Comparison of ENCODE assay signal across 9 cellular contexts in the genomic region with DNA sequence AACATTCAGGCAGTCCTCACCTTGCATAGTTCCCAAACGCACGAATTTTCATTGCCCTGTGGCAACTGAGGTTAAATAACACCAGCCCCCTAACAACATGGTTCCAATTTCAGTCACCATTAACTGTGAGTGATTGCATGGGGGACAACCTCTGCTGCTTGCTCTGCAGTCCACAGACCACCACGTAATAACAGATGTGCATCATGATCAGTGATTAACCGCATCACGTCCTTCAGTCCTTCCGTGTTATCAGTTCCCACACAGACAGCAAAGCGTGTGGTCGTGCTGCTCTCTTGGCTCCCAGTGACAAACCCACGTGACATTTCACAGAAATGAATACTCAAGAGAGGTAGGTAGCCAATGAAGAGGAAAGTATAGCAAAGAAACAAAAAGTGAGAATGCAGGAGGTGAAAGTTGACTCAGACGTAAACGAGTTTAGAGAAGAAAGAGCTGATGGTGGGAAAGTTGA.
DNase-seq lines count a peak whose midpoint lies in the region; ATAC-seq, FAIRE-seq and TF ChIP-seq lines count a peak whose summit lies in the region.
"Had no signal": no experiment of that assay in that cellular context is flagged by ENCODE, and none has a peak within 500 bp of the region (broad histone marks: within the 10 kb centered on the region; RNA-seq: fewer than 3 reads in every experiment).

No MANE protein-coding gene starts in this region.

- H3K79me2 ChIP-seq in HepG2 (ENCODE audit: insufficient read depth, low read length): no peaks in the 10 kb centered on the region

- TF ChIP-seq EP300 in HepG2 (IDR thresholded peaks at IDR 0.05; ENCODE audit: low read depth in 2 of 2, low read length in 2 of 2) (no peak), HepG2 (CRISPR knock-in tag; IDR thresholded peaks at IDR 0.05; ENCODE audit: borderline replicate concordance) (no peak)

- DNase-seq in HepG2 (ENCODE audit: low spot score) (no peak), dermis blood vessel endothelial cell (no peak), HT-29 (ENCODE audit: low spot score) (no peak), DMS 273 treated with DMSO at 0.1 percent for 48 hours (lab: John Stamatoyannopoulos, UW) (no peak), cerebellum (ENCODE audit: low spot score) (no peak)

- no peak overlapping the region for H3K4me3 ChIP-seq in HepG2 (replicated peaks in 1 of 3; ENCODE audit: insufficient read depth in 1 of 3, low read depth in 2 of 3, low read length in 3 of 3)
- H3K4me3 ChIP-seq: lung had no signal

- H3K27ac ChIP-seq in HepG2 (ENCODE audit: extremely low read length, insufficient read depth, low read length): no peak overlapping the region

- POLR2A ChIA-PET in HepG2 (lab: Yijun Ruan, JAX): no interaction called here

- peaks cover 0 to 1% of the 10 kb centered on the region in 2 experiments; a peak in 1 of 5 replicates for H3K27me3 ChIP-seq in HepG2 (ENCODE audit: control insufficient read depth in 1 of 2, insufficient read depth in 2 of 2, low read length in 2 of 2)

- no peak for FAIRE-seq in HepG2 (lab: Jason Lieb, UNC)

- CTCF ChIA-PET in HepG2 (lab: Yijun Ruan, JAX; ENCODE audit: low intra/inter-chr PET ratio, low total read pairs): no interaction called here

- ATAC-seq in GM18499 (IDR thresholded peaks at IDR 0.05; ENCODE audit: insufficient read depth, unreplicated experiment) (peak; percentile 80), GM21423 (IDR thresholded peaks at IDR 0.05; ENCODE audit: unreplicated experiment) (peak; percentile 86), HG03558 (IDR thresholded peaks at IDR 0.05; ENCODE audit: extremely low read depth, unreplicated experiment) (peak; percentile 72), HepG2 (no peak)

- TF ChIP-seq RAD21 in HepG2 (CRISPR knock-in tag; IDR thresholded peaks at IDR 0.05): no peak

- no peak overlapping the region for H2AFZ ChIP-seq in HepG2 (ENCODE audit: low read length)

- intact Hi-C loops in HepG2 (cut with micrococcal nuclease; ENCODE audit: unreplicated experiment): no loop called here

- H3K36me3 ChIP-seq in HepG2 (replicated peaks in 1 of 2; ENCODE audit: control insufficient read depth in 1 of 2, insufficient read depth in 2 of 2, low read length in 2 of 2): no peaks in the 10 kb centered on the region

- peak overlapping the region; percentile 53 for H3K4me2 ChIP-seq in HepG2 (ENCODE audit: low read depth, low read length)

- in situ Hi-C loops in HepG2 (cut with HindIII; ENCODE audit: extremely low pct_ligation_motif_present, low pct_unique_long_range_greater_than_20kb): loop anchor here (25.0 kb wide), 1 partner anchor 928 kb away; no protein-coding TSS in a partner anchor

- BruUV-seq in HepG2 (replicated peaks; lab: Mats Ljungman, UMichigan): no TSS peak

- no peak overlapping the region for H3K9ac ChIP-seq in HepG2 (ENCODE audit: insufficient read depth, low read depth, low read length)

- WGBS in HepG2 (ENCODE audit: low lambda C conversion rate): 2% methylated on average over 11 of the region's 11 CpGs

- peaks cover 63% of the 10 kb centered on the region for H3K4me1 ChIP-seq in HepG2 (ENCODE audit: insufficient read depth, low read length)

- no peak for TF ChIP-seq CTCF in HepG2 (CRISPR knock-in tag; IDR thresholded peaks at IDR 0.05)

- TF ChIP-seq POLR2A in HepG2 (IDR thresholded peaks at IDR 0.05; ENCODE audit: insufficient read depth in 1 of 2, low read depth in 2 of 2, low read length in 2 of 2): no peak

- H4K20me1 ChIP-seq in HepG2 (ENCODE audit: insufficient read depth, low read length): no peaks in the 10 kb centered on the region

- H3K9me3 ChIP-seq in HepG2 (ENCODE audit: low read length): no peaks in the 10 kb centered on the region

TF ChIP-seq in HepG2, 621 proteins besides CTCF, POLR2A, EP300 and RAD21:
- no peak for TF ChIP-seq MED1 (CRISPR knock-in tag; IDR thresholded peaks at IDR 0.05)
- TF ChIP-seq, protein P1, sequence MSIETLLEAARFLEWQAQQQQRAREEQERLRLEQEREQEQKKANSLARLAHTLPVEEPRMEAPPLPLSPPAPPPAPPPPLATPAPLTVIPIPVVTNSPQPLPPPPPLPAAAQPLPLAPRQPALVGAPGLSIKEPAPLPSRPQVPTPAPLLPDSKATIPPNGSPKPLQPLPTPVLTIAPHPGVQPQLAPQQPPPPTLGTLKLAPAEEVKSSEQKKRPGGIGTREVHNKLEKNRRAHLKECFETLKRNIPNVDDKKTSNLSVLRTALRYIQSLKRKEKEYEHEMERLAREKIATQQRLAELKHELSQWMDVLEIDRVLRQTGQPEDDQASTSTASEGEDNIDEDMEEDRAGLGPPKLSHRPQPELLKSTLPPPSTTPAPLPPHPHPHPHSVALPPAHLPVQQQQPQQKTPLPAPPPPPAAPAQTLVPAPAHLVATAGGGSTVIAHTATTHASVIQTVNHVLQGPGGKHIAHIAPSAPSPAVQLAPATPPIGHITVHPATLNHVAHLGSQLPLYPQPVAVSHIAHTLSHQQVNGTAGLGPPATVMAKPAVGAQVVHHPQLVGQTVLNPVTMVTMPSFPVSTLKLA (IDR thresholded peaks at IDR 0.05): peak; percentile 55
- TF ChIP-seq, protein P2, sequence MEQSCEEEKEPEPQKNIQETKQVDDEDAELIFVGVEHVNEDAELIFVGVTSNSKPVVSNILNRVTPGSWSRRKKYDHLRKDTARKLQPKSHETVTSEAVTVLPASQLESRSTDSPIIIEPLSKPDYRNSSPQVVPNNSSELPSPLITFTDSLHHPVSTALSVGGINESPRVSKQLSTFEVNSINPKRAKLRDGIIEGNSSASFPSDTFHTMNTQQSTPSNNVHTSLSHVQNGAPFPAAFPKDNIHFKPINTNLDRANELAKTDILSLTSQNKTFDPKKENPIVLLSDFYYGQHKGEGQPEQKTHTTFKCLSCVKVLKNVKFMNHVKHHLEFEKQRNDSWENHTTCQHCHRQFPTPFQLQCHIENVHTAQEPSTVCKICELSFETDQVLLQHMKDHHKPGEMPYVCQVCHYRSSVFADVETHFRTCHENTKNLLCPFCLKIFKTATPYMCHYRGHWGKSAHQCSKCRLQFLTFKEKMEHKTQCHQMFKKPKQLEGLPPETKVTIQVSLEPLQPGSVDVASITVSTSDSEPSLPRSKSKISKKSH (CRISPR knock-in tag; IDR thresholded peaks at IDR 0.05; ENCODE audit: borderline replicate concordance): no peak
- TF ChIP-seq, protein P3, sequence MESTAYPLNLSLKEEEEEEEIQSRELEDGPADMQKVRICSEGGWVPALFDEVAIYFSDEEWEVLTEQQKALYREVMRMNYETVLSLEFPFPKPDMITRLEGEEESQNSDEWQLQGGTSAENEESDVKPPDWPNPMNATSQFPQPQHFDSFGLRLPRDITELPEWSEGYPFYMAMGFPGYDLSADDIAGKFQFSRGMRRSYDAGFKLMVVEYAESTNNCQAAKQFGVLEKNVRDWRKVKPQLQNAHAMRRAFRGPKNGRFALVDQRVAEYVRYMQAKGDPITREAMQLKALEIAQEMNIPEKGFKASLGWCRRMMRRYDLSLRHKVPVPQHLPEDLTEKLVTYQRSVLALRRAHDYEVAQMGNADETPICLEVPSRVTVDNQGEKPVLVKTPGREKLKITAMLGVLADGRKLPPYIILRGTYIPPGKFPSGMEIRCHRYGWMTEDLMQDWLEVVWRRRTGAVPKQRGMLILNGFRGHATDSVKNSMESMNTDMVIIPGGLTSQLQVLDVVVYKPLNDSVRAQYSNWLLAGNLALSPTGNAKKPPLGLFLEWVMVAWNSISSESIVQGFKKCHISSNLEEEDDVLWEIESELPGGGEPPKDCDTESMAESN (CRISPR knock-in tag; conservative IDR thresholded peaks at IDR 0.05): no peak
- peak; percentile 27; the same call in 1 of the 2 replicates for TF ChIP-seq RAD51 (IDR thresholded peaks at IDR 0.05; ENCODE audit: borderline replicate concordance)
- TF ChIP-seq, protein P4, sequence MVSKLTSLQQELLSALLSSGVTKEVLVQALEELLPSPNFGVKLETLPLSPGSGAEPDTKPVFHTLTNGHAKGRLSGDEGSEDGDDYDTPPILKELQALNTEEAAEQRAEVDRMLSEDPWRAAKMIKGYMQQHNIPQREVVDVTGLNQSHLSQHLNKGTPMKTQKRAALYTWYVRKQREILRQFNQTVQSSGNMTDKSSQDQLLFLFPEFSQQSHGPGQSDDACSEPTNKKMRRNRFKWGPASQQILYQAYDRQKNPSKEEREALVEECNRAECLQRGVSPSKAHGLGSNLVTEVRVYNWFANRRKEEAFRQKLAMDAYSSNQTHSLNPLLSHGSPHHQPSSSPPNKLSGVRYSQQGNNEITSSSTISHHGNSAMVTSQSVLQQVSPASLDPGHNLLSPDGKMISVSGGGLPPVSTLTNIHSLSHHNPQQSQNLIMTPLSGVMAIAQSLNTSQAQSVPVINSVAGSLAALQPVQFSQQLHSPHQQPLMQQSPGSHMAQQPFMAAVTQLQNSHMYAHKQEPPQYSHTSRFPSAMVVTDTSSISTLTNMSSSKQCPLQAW (CRISPR knock-in tag; IDR thresholded peaks at IDR 0.05): 0 out of 2 replicates have a peak, but pooled peaks have one; percentile 7
- peak; percentile 1; the same call in 1 of the 2 replicates for TF ChIP-seq CREB1 (IDR thresholded peaks at IDR 0.05)
- TF ChIP-seq CREB1 (CRISPR knock-in tag; IDR thresholded peaks at IDR 0.05): no peak
- no peak for TF ChIP-seq SMARCC2 (IDR thresholded peaks at IDR 0.05)
- TF ChIP-seq, protein P5, sequence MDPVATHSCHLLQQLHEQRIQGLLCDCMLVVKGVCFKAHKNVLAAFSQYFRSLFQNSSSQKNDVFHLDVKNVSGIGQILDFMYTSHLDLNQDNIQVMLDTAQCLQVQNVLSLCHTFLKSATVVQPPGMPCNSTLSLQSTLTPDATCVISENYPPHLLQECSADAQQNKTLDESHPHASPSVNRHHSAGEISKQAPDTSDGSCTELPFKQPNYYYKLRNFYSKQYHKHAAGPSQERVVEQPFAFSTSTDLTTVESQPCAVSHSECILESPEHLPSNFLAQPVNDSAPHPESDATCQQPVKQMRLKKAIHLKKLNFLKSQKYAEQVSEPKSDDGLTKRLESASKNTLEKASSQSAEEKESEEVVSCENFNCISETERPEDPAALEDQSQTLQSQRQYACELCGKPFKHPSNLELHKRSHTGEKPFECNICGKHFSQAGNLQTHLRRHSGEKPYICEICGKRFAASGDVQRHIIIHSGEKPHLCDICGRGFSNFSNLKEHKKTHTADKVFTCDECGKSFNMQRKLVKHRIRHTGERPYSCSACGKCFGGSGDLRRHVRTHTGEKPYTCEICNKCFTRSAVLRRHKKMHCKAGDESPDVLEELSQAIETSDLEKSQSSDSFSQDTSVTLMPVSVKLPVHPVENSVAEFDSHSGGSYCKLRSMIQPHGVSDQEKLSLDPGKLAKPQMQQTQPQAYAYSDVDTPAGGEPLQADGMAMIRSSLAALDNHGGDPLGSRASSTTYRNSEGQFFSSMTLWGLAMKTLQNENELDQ (CRISPR knock-in tag; IDR thresholded peaks at IDR 0.05; ENCODE audit: borderline replicate concordance): no peak
